25 cellular contexts compared by ENCODE assay signal in the genomic region with DNA sequence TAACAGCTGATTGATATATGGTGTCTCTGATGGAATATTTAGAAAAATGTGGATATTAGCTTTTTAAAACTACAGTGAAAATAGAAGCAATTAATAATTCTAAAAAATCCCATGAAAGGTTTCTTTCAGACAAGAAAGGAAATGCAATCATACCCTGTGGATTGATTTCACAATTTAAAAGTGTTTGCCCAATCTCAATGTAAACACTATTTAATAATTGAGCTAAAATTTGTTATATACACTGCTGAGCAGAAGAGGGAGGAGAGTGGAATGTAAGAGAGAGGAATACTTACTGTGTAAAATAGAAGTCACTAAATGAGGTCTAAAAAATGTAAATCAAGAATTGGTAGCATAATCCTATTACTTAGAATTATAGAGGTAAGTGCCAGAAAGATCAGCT.
"Had no signal": no experiment of that assay in that cellular context is flagged by ENCODE, and none has a peak within 500 bp of the region (broad histone marks: within the 10 kb centered on the region; RNA-seq: fewer than 3 reads in every experiment).

No MANE protein-coding gene starts in this region.

- H3K27me3 ChIP-seq: body of pancreas, cardiac muscle cell had no signal

- H3K4me1 Mint-ChIP-seq: activated naive CD4-positive, alpha-beta T cell treated with anti-CD3 and anti-CD28 coated beads, Interleukin-2, amount 50 U/mL, for 24 hours; T-cell had no signal

- H3K27ac Mint-ChIP-seq: activated CD8-positive, alpha-beta T cell treated with anti-CD3 and anti-CD28 coated beads for 36 hours; activated naive CD4-positive, alpha-beta T cell treated with anti-CD3 and anti-CD28 coated beads, Interleukin-2, amount 50 U/mL, for 24 hours; T-cell had no signal

- FAIRE-seq: TTC549 had no signal

- H3K27ac ChIP-seq: body of pancreas, cardiac muscle cell had no signal

- DNase-seq: activated CD4-positive, alpha-beta T cell treated with anti-CD3 and anti-CD28 coated beads, Interleukin-2, amount 50 U/mL, for 1 hour; activated CD4-positive, CD25-positive, alpha-beta regulatory T cell; activated CD8-positive, alpha-beta memory T cell treated with anti-CD3 and anti-CD28 coated beads, Interleukin-2, amount 50 U/mL, for 48 hours; activated CD8-positive, alpha-beta T cell treated with anti-CD3 and anti-CD28 coated beads for 36 hours; activated effector memory CD4-positive, alpha-beta T cell treated with Interleukin-2 at 50 U/mL for 16 hours; activated naive CD4-positive, alpha-beta T cell; activated T-cell treated with anti-CD3 and anti-CD28 coated beads, Interleukin-2, amount 50 U/mL, for 1 hour; aorta; body of pancreas; Karpas-422; NCI-H1048; NCI-H1694; NCI-H2029; NCI-H2107; NCI-H2171 treated with DMSO at 0.1 percent for 48 hours; NCI-H226; NCI-H526; NCI-H82; SHP77 treated with DMSO at 0.1 percent for 48 hours; T-cell; T-helper 2 cell; T1000 had no signal

- H3K36me3 ChIP-seq: cardiac muscle cell had no signal

- H3K4me3 ChIP-seq: body of pancreas, cardiac muscle cell had no signal

- H3K36me3 Mint-ChIP-seq: activated naive CD4-positive, alpha-beta T cell treated with anti-CD3 and anti-CD28 coated beads, Interleukin-2, amount 50 U/mL, for 24 hours; T-cell had no signal

- H3K9me3 ChIP-seq: body of pancreas had no signal

- H3K9me3 Mint-ChIP-seq: activated CD8-positive, alpha-beta T cell treated with anti-CD3 and anti-CD28 coated beads for 36 hours; activated naive CD4-positive, alpha-beta T cell treated with anti-CD3 and anti-CD28 coated beads, Interleukin-2, amount 50 U/mL, for 24 hours; T-cell had no signal

- H3K4me3 Mint-ChIP-seq: activated CD8-positive, alpha-beta T cell treated with anti-CD3 and anti-CD28 coated beads for 36 hours; activated naive CD4-positive, alpha-beta T cell treated with anti-CD3 and anti-CD28 coated beads, Interleukin-2, amount 50 U/mL, for 24 hours; T-cell had no signal
